Comparison of ENCODE assay signal across 12 cellular contexts in genomic region chr4:175054980-175055379, GRCh38.
A peak's percentile ranks its signal among the peaks of the same experiment; 100 is the strongest.
DNase-seq lines count a peak whose midpoint lies in the region; TF ChIP-seq lines count a peak whose summit lies in the region.
"Had no signal": no experiment of that assay in that cellular context is flagged by ENCODE, and none has a peak within 500 bp of the region (broad histone marks: within the 10 kb centered on the region; RNA-seq: fewer than 3 reads in every experiment).

No MANE protein-coding gene starts in this region.

- H2AK5ac ChIP-seq in H9 (ENCODE audit: insufficient read length, low read length) = no peak overlapping the region

- no peak for TF ChIP-seq EP300 in esophagus muscularis mucosa (IDR thresholded peaks at IDR 0.05)

- H4K20me1 ChIP-seq in H9 (ENCODE audit: control insufficient read depth, insufficient read depth, insufficient read length) = no peaks in the 10 kb centered on the region

- WGBS in H9 (ENCODE audit: extremely low coverage, insufficient read length, low lambda C conversion rate) = no CpG with 5 or more reads among the region's 3 CpGs
- WGBS in esophagus muscularis mucosa = 25% methylated on average over 1 of the region's 3 CpGs

- H4K8ac ChIP-seq in H9 (replicated peaks; ENCODE audit: insufficient read length, low read depth, low read length) = no peak overlapping the region

- no peak overlapping the region for H2BK12ac ChIP-seq in H9 (ENCODE audit: insufficient read length, low read depth, low read length)

- intact Hi-C loops in esophagus muscularis mucosa (cut with DNase I) = no loop called here

- H3K18ac ChIP-seq in H9 (ENCODE audit: insufficient read length, low read depth, low read length) = no peak overlapping the region

- no peaks in the 10 kb centered on the region for H3K23me2 ChIP-seq in H9 (ENCODE audit: insufficient read length, low read depth, low read length, poor library complexity, severe bottlenecking)

- H3K4me1 Mint-ChIP-seq in H9 = peaks cover 13 to 14% of the 10 kb centered on the region in 2 experiments
- H3K4me1 Mint-ChIP-seq: CD4-positive, CD25-positive, alpha-beta regulatory T cell had no signal

- H3K27ac ChIP-seq in H9 (ENCODE audit: insufficient read length, low read depth, low read length) = no peak overlapping the region
- no peak overlapping the region for H3K27ac ChIP-seq in esophagus muscularis mucosa (replicated peaks in 1 of 4)
- H3K27ac ChIP-seq: thyroid gland had no signal

- no peaks in the 10 kb centered on the region for H3K79me2 ChIP-seq in H9 (ENCODE audit: insufficient read depth, low read length)

- H3T11ph ChIP-seq in H9 (ENCODE audit: low read length) = no peak overlapping the region

- no peak overlapping the region for H2AFZ ChIP-seq in H9 (ENCODE audit: low read length)

- H3K9ac ChIP-seq in H9 (ENCODE audit: extremely low read depth, insufficient read length, low read length) = no peak overlapping the region

- no peak overlapping the region for H3K4me2 ChIP-seq in H9 (ENCODE audit: insufficient read depth, insufficient read length, low read length)

- H2BK20ac ChIP-seq in H9 (ENCODE audit: low read depth, low read length, poor library complexity, severe bottlenecking) = no peak overlapping the region

- H3K36me3 Mint-ChIP-seq in H9 (ENCODE audit: insufficient read depth in 1 of 3, low read depth in 3 of 3) = no peaks in the 10 kb centered on the region; a peak in 1 of 7 replicates
- H3K36me3 Mint-ChIP-seq: CD4-positive, CD25-positive, alpha-beta regulatory T cell had no signal

- H3K4me1 ChIP-seq in H9 (ENCODE audit: insufficient read depth, low read length) (no peaks in the 10 kb centered on the region), esophagus muscularis mucosa (no peaks in the 10 kb centered on the region)
- H3K4me1 ChIP-seq: thyroid gland had no signal

- no peak overlapping the region for H3K4ac ChIP-seq in H9 (ENCODE audit: low read depth, low read length)

- no peaks in the 10 kb centered on the region for H3K27me3 ChIP-seq in H9 (ENCODE audit: insufficient read depth, low read length)
- H3K27me3 ChIP-seq in esophagus muscularis mucosa = no peaks in the 10 kb centered on the region
- H3K27me3 ChIP-seq: thyroid gland had no signal

- peak overlapping the region in 1 of 3 experiments; percentile 34; a peak in 1 of 7 replicates for H3K27ac Mint-ChIP-seq in H9
- H3K27ac Mint-ChIP-seq: CD4-positive, CD25-positive, alpha-beta regulatory T cell had no signal

- H3K36me3 ChIP-seq in esophagus muscularis mucosa = no peaks in the 10 kb centered on the region
- H3K36me3 ChIP-seq: thyroid gland had no signal

- no peak overlapping the region for H4K91ac ChIP-seq in H9 (ENCODE audit: insufficient read length, low read depth, low read length)

- H3K23ac ChIP-seq in H9 (ENCODE audit: insufficient read length, low read depth, low read length) = no peak overlapping the region

- H2BK120ac ChIP-seq in H9 (ENCODE audit: low read depth, low read length, poor library complexity, severe bottlenecking) = no peak overlapping the region

- no peak for TF ChIP-seq POLR2A in esophagus muscularis mucosa (IDR thresholded peaks at IDR 0.05; ENCODE audit: low read depth)

- H3K27me3 Mint-ChIP-seq in H9 (ENCODE audit: low read depth) = no peaks in the 10 kb centered on the region
- H3K27me3 Mint-ChIP-seq: CD4-positive, CD25-positive, alpha-beta regulatory T cell had no signal

- H3K4me3 Mint-ChIP-seq in H9 = no peak overlapping the region
- H3K4me3 Mint-ChIP-seq: CD4-positive, CD25-positive, alpha-beta regulatory T cell had no signal

- no peaks in the 10 kb centered on the region for H3K9me3 Mint-ChIP-seq in H9

- H2BK15ac ChIP-seq in H9 (ENCODE audit: low read depth, low read length) = no peak overlapping the region

- TF ChIP-seq CTCF in H9 (conservative IDR thresholded peaks at IDR 0.05) = peak; percentile 72
- TF ChIP-seq CTCF in esophagus muscularis mucosa (IDR thresholded peaks at IDR 0.05) = no peak

- H4K5ac ChIP-seq in H9 (ENCODE audit: insufficient read length, low read depth, low read length) = no peak overlapping the region

- peak in 2 of 3 experiments; percentile 1 to 2 for DNase-seq in NCI-H1417 (lab: John Stamatoyannopoulos, UW)
- DNase-seq in NCI-H1417 treated with DMSO at 0.1 percent for 48 hours (lab: John Stamatoyannopoulos, UW) = no peak
- peak; percentile 82 for DNase-seq in H9
- peak; percentile 77 for DNase-seq in NCI-H69 (lab: John Stamatoyannopoulos, UW)
- peak; percentile 53 for DNase-seq in iPS-NIHi11 (ENCODE audit: low spot score)
- DNase-seq in kidney glomerular epithelial cell (lab: John Stamatoyannopoulos, UW) = no peak
- no peak for DNase-seq in activated CD4-positive, alpha-beta T cell treated with anti-CD3 and anti-CD28 coated beads, Interleukin-2, amount 50 U/mL, for 48 hours
- no peak for DNase-seq in esophagus muscularis mucosa (ENCODE audit: extremely low spot score)
- DNase-seq: activated effector memory CD4-positive, alpha-beta T cell treated with Interleukin-2 at 50 U/mL for 16 hours; amniotic stem cell; CD4-positive, CD25-positive, alpha-beta regulatory T cell; thyroid gland had no signal

- no peak overlapping the region for H3K4me3 ChIP-seq in esophagus muscularis mucosa
- H3K4me3 ChIP-seq: thyroid gland had no signal

- H2BK5ac ChIP-seq in H9 (ENCODE audit: insufficient read length, low read length) = no peak overlapping the region

- H3K56ac ChIP-seq in H9 (ENCODE audit: insufficient read length, low read depth, low read length) = no peak overlapping the region

- no peak overlapping the region for H3K14ac ChIP-seq in H9 (ENCODE audit: insufficient read depth, low read length)

- no peaks in the 10 kb centered on the region for H3K79me1 ChIP-seq in H9 (ENCODE audit: insufficient read depth, low read depth, low read length, poor library complexity, severe bottlenecking)

- H3K9me3 ChIP-seq in H9 (ENCODE audit: control insufficient read depth, low read depth, low read length) = no peaks in the 10 kb centered on the region
- H3K9me3 ChIP-seq in esophagus muscularis mucosa = peaks cover 0 to 4% (median 0%) of the 10 kb centered on the region in 4 donors
- H3K9me3 ChIP-seq: thyroid gland had no signal

Comparison
In these comparisons a context has a peak if more than half of its experiments do, and no peak if none do; other contexts are left out.
1. DNase-seq: peak in NCI-H1417 (2 of 3), H9 (single experiment), NCI-H69 (single experiment) and iPS-NIHi11 (single experiment); none in NCI-H1417 treated with DMSO at 0.1 percent for 48 hours (single experiment), kidney glomerular epithelial cell (single experiment), activated CD4-positive, alpha-beta T cell treated with anti-CD3 and anti-CD28 coated beads, Interleukin-2, amount 50 U/mL, for 48 hours (0 of 2) and esophagus muscularis mucosa (single experiment).